10 cellular contexts compared by ENCODE assay signal in genomic region chr13:33744589-33745369, GRCh38.
DNase-seq lines count a peak whose midpoint lies in the region.
"Had no signal": no experiment of that assay in that cellular context is flagged by ENCODE, and none has a peak within 500 bp of the region (broad histone marks: within the 10 kb centered on the region; RNA-seq: fewer than 3 reads in every experiment).

No MANE protein-coding gene starts in this region.

- no peaks in the 10 kb centered on the region for H3K36me3 ChIP-seq in MG63
- H3K36me3 ChIP-seq in adipocyte (ENCODE audit: control insufficient read depth, insufficient read depth, low read length, severe bottlenecking) = no peaks in the 10 kb centered on the region
- H3K36me3 ChIP-seq in trophoblast cell (ENCODE audit: control insufficient read depth in 1 of 2, insufficient read depth in 2 of 2, low read length in 2 of 2) = no peaks in the 10 kb centered on the region
- H3K36me3 ChIP-seq: brain microvascular endothelial cell had no signal

- no peak overlapping the region for H4K8ac ChIP-seq in trophoblast cell (ENCODE audit: low read depth, low read length)

- no peak overlapping the region for H3K27ac ChIP-seq in trophoblast cell (ENCODE audit: low read depth, low read length)
- H3K27ac ChIP-seq: brain microvascular endothelial cell had no signal

- WGBS in trophoblast cell (ENCODE audit: extremely low coverage, insufficient coverage, insufficient read length) = no CpG with 5 or more reads among the region's 3 CpGs

- no peak overlapping the region for H4K12ac ChIP-seq in trophoblast cell (ENCODE audit: low read depth, low read length)

- H3K18ac ChIP-seq in trophoblast cell (ENCODE audit: low read length) = no peak overlapping the region

- no peak overlapping the region for H2BK120ac ChIP-seq in trophoblast cell (ENCODE audit: insufficient read depth, low read length, poor library complexity)

- no peak overlapping the region for H4K91ac ChIP-seq in trophoblast cell (ENCODE audit: low read depth, low read length)

- peaks cover 1% of the 10 kb centered on the region; the same call in 1 of the 2 replicates for H3K9me3 ChIP-seq in MG63
- H3K9me3 ChIP-seq in adipocyte (ENCODE audit: control insufficient read depth, low read length) = no peaks in the 10 kb centered on the region
- H3K9me3 ChIP-seq in trophoblast cell (ENCODE audit: insufficient read depth, low read depth, low read length) = no peaks in the 10 kb centered on the region

- no peak overlapping the region for H2BK5ac ChIP-seq in trophoblast cell (ENCODE audit: low read depth, low read length, poor library complexity)

- no peak overlapping the region for H3K9ac ChIP-seq in adipocyte (ENCODE audit: low read length)
- no peak overlapping the region for H3K9ac ChIP-seq in trophoblast cell (ENCODE audit: low read length)

- H3K79me2 ChIP-seq in trophoblast cell (ENCODE audit: control insufficient read depth, insufficient read depth, low read length, poor library complexity) = no peaks in the 10 kb centered on the region

- H3K4me2 ChIP-seq in trophoblast cell (ENCODE audit: low read length) = no peak overlapping the region

- no peaks in the 10 kb centered on the region for H3K79me1 ChIP-seq in trophoblast cell (ENCODE audit: low read length)

- no peak overlapping the region for H3K23ac ChIP-seq in trophoblast cell (ENCODE audit: low read length)

- H2AFZ ChIP-seq in trophoblast cell (ENCODE audit: insufficient read depth, low read length, poor library complexity) = no peak overlapping the region

- H3K4me1 ChIP-seq in adipocyte (ENCODE audit: control insufficient read depth, insufficient read depth, low read length) (peaks cover 4% of the 10 kb centered on the region), trophoblast cell (ENCODE audit: control insufficient read depth in 1 of 2, insufficient read depth in 2 of 2, low read length in 2 of 2) (peaks cover 0 to 6% of the 10 kb centered on the region in 2 experiments)

- no peak overlapping the region for H3K4ac ChIP-seq in trophoblast cell (ENCODE audit: low read depth, low read length)

- peak; percentile 7 for DNase-seq in NCI-H510A treated with DMSO at 0.1 percent for 48 hours (lab: John Stamatoyannopoulos, UW)
- DNase-seq in NCI-H510A (lab: John Stamatoyannopoulos, UW) = no peak
- DNase-seq in MG63 = peak; percentile 44
- peak; percentile 53 for DNase-seq in adipocyte (ENCODE audit: low read depth)
- DNase-seq in trophoblast cell = peak; percentile 27 to 59
- no peak for DNase-seq in NOMO-1 treated with DMSO at 0.1 percent for 48 hours (lab: John Stamatoyannopoulos, UW; ENCODE audit: unreplicated experiment)
- no peak for DNase-seq in activated gamma-delta T cell treated with Interleukin-2 at 50 U/mL for 16 hours
- no peak for DNase-seq in glomerular visceral epithelial cell (ENCODE audit: extremely low spot score)
- DNase-seq: brain microvascular endothelial cell, OCI-M1 had no signal

- H3K14ac ChIP-seq in trophoblast cell (ENCODE audit: low read length) = no peak overlapping the region

- H3K27me3 ChIP-seq in MG63 (no peaks in the 10 kb centered on the region), adipocyte (replicated peaks; ENCODE audit: control insufficient read depth, insufficient read depth, low read length) (peaks cover 7% of the 10 kb centered on the region), trophoblast cell (ENCODE audit: insufficient read depth, low read length) (no peaks in the 10 kb centered on the region)
- H3K27me3 ChIP-seq: brain microvascular endothelial cell had no signal

- H3K4me3 ChIP-seq in MG63 = no peak overlapping the region
- no peak overlapping the region for H3K4me3 ChIP-seq in adipocyte (ENCODE audit: low read length)
- no peak overlapping the region for H3K4me3 ChIP-seq in trophoblast cell (ENCODE audit: low read depth, low read length)

- H2AK5ac ChIP-seq in trophoblast cell (ENCODE audit: low read length) = no peak overlapping the region

- H2BK12ac ChIP-seq in trophoblast cell (ENCODE audit: low read length) = no peak overlapping the region

Comparison
In these comparisons a context has a peak if more than half of its experiments do, and no peak if none do; other contexts are left out.
1. DNase-seq: peak in NCI-H510A treated with DMSO at 0.1 percent for 48 hours (single experiment), MG63 (single experiment), adipocyte (single experiment) and trophoblast cell (2 of 2); none in NCI-H510A (single experiment), NOMO-1 treated with DMSO at 0.1 percent for 48 hours (single experiment), activated gamma-delta T cell treated with Interleukin-2 at 50 U/mL for 16 hours (single experiment) and glomerular visceral epithelial cell (single experiment).